In genomic region chr15:75666823-75667501, GRCh38 we compare ENCODE assay signal across 2 cellular contexts.
TF ChIP-seq lines count a peak whose summit lies in the region.

No MANE protein-coding gene starts in this region.

TF ChIP-seq in Ishikawa, 13 proteins besides CTCF, POLR2A, EP300 and RAD21:
- TF ChIP-seq USF1 (IDR thresholded peaks at IDR 0.05) (peak; percentile 26; the same call in 1 of the 2 replicates), TCF12 (IDR thresholded peaks at IDR 0.05; ENCODE audit: low read depth) (peak; percentile 89), MAX (IDR thresholded peaks at IDR 0.05) (peak; percentile 97), YY1 (IDR thresholded peaks at IDR 0.05; ENCODE audit: low read depth) (no peak), EGR1 (IDR thresholded peaks at IDR 0.05) (no peak), REST (IDR thresholded peaks at IDR 0.05; ENCODE audit: low read depth) (no peak), TEAD4 (IDR thresholded peaks at IDR 0.05) (peak; percentile 91), NFIC (IDR thresholded peaks at IDR 0.05) (peak; percentile 36; the same call in 1 of the 2 replicates), FOXM1 (IDR thresholded peaks at IDR 0.05; ENCODE audit: borderline replicate concordance, low read depth) (no peak)

TF ChIP-seq in K562, 482 proteins besides CTCF, POLR2A, EP300 and RAD21:
- TF ChIP-seq MLX (CRISPR knock-in tag; conservative IDR thresholded peaks at IDR 0.05) (no peak), TFAP4 (CRISPR knock-in tag; IDR thresholded peaks at IDR 0.05; ENCODE audit: borderline replicate concordance) (peak; percentile 14; the same call in 1 of the 2 replicates)
